Comparison of ENCODE assay signal across 1 cellular context in the genomic region with DNA sequence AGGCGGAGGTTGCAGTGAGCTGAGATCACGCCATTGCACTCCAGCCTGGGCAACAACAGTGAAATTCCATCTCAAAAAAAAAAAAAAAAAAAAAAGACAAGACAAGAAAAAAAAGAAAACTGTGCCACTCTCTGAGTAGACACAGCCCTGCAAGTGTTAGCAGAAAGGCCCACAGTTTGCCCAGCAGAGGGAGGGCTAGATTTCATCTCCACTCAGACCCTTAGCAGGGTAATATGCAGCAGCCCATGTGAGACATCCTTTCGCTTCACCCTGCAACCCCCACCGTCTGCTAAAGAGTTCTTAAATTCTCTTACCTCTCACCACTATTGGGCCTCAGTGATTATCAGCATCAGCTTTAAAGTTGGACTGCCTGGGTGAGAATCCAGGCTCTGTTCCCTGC.
TF ChIP-seq lines count a peak whose summit lies in the region.

No MANE protein-coding gene starts in this region.

TF ChIP-seq in HepG2, 621 proteins besides CTCF, POLR2A, EP300 and RAD21:
- TF ChIP-seq ZNF33A (CRISPR knock-in tag; IDR thresholded peaks at IDR 0.05; ENCODE audit: borderline replicate concordance) (no peak), RXRB (CRISPR knock-in tag; IDR thresholded peaks at IDR 0.05; ENCODE audit: borderline replicate concordance) (no peak), TCF12 (IDR thresholded peaks at IDR 0.05) (no peak), TCF12 (CRISPR knock-in tag; IDR thresholded peaks at IDR 0.05) (no peak)
- TF ChIP-seq, protein P1, sequence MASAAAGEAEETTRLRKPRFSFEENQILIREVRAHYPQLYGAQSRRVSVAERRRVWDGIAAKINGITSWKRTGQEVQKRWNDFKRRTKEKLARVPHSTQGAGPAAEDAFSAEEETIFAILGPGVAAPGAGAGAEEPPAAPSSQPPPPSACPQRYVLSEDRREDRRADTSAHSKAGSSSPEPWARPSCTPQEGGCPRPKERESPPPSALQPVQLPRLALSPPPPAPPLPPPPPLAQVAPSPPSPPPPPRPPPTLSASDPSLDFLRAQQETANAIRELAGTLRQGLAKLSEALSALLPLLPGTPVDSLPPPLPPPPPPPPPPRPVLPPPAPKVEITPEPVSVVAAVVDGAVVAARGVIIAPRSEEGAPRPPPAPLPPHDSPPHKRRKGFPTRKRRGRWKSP (CRISPR knock-in tag; IDR thresholded peaks at IDR 0.05), result no peak
